17 cellular contexts compared by ENCODE assay signal in genomic region chr6:152093711-152094110, GRCh38.
"Had no signal": no experiment of that assay in that cellular context is flagged by ENCODE, and none has a peak within 500 bp of the region (broad histone marks: within the 10 kb centered on the region; RNA-seq: fewer than 3 reads in every experiment).

No MANE protein-coding gene starts in this region.

- H3K36me3 ChIP-seq: heart right ventricle, ovary, upper lobe of left lung had no signal

- H3K27ac ChIP-seq: heart right ventricle, ovary, upper lobe of left lung had no signal

- H3K4me3 ChIP-seq: heart right ventricle, lung, ovary, upper lobe of left lung had no signal

- H3K9me3 ChIP-seq: heart right ventricle, ovary, upper lobe of left lung had no signal

- H3K27me3 ChIP-seq: heart right ventricle, ovary, upper lobe of left lung had no signal

- DNase-seq: activated naive CD4-positive, alpha-beta T cell treated with Interleukin-2 at 50 U/mL for 16 hours; activated naive CD8-positive, alpha-beta T cell treated with anti-CD3 and anti-CD28 coated beads for 36 hours; activated T-cell treated with anti-CD3 and anti-CD28 coated beads, Interleukin-2, amount 50 U/mL, for 24 hours; cerebellar nuclear complex; cortex of kidney; foreskin fibroblast; heart right ventricle; left colon; midbrain; natural killer cell; ovary; right cardiac atrium; stimulated activated CD4-positive, alpha-beta T cell treated with anti-CD3 and anti-CD28 coated beads, Interleukin-4, amount 100 ng/mL, for 24 hours; stimulated activated naive CD8-positive, alpha-beta T cell treated with anti-CD3 and anti-CD28 coated beads, Interleukin-15, Interleukin-2, amounts not matched to agents 100 U/mL and 50 U/mL, for 24 hours; T-helper 1 cell; upper lobe of left lung had no signal
